In genomic region chr18:48852292-48852691, GRCh38 we compare ENCODE assay signal across 15 cellular contexts.
DNase-seq lines count a peak whose midpoint lies in the region; ATAC-seq lines count a peak whose summit lies in the region.
"Had no signal": no experiment of that assay in that cellular context is flagged by ENCODE, and none has a peak within 500 bp of the region (broad histone marks: within the 10 kb centered on the region; RNA-seq: fewer than 3 reads in every experiment).

No MANE protein-coding gene starts in this region.

- H3K4me3 Mint-ChIP-seq in activated CD4-positive, alpha-beta memory T cell treated with anti-CD3 and anti-CD28 coated beads, Interleukin-2, amount 10 ng/mL, durations not matched to agents 7 days and 5 days = no peak overlapping the region
- H3K4me3 Mint-ChIP-seq: B cell had no signal

- H3K36me3 Mint-ChIP-seq in activated CD4-positive, alpha-beta memory T cell treated with anti-CD3 and anti-CD28 coated beads, Interleukin-2, amount 10 ng/mL, durations not matched to agents 7 days and 5 days (ENCODE audit: low read depth) = no peaks in the 10 kb centered on the region

- no peak overlapping the region for H3K9ac ChIP-seq in subcutaneous abdominal adipose tissue (ENCODE audit: low read length in 5 of 5)

- ATAC-seq in left ventricle myocardium superior (no peak), Right ventricle myocardium inferior (no peak)

- peaks cover 0 to 22% (median 11%) of the 10 kb centered on the region in 5 donors for H3K36me3 ChIP-seq in subcutaneous abdominal adipose tissue (ENCODE audit: control insufficient read depth in 5 of 5, insufficient read depth in 5 of 5, low read length in 5 of 5)
- H3K36me3 ChIP-seq: pancreas, transverse colon had no signal

- DNase-seq in left ventricle myocardium superior = peak; percentile 14
- DNase-seq in Right ventricle myocardium inferior (ENCODE audit: missing footprints) = no peak
- no peak for DNase-seq in activated CD4-positive, alpha-beta memory T cell treated with anti-CD3 and anti-CD28 coated beads, Interleukin-2, amount 10 ng/mL, durations not matched to agents 7 days and 5 days
- DNase-seq in islet precursor cell = peak; percentile 73
- DNase-seq in medulla oblongata (ENCODE audit: extremely low spot score) = no peak
- no peak for DNase-seq in NCI-H524 (lab: John Stamatoyannopoulos, UW)
- DNase-seq: activated CD8-positive, alpha-beta memory T cell treated with anti-CD3 and anti-CD28 coated beads for 24 hours; activated gamma-delta T cell; H7; kidney glomerular epithelial cell; NCI-H226; transverse colon had no signal

- peak overlapping the region; percentile 63 for H3K27ac ChIP-seq in subcutaneous abdominal adipose tissue (ENCODE audit: low read depth, low read length)
- H3K27ac ChIP-seq: pancreas had no signal

- intact Hi-C loops in left ventricle myocardium superior (cut with micrococcal nuclease) (no loop called here), Right ventricle myocardium inferior (cut with DNase I) (loop anchor here (5.0 kb wide), 1 partner anchor 85 kb away; no protein-coding TSS in a partner anchor)

- CTCF ChIA-PET in activated CD4-positive, alpha-beta memory T cell treated with anti-CD3 and anti-CD28 coated beads, Interleukin-2, amount 10 ng/mL, durations not matched to agents 7 days and 5 days (lab: Charles Lee) = interaction anchor here (1.2 kb wide), 1 partner anchor 61 kb away, joined by 3 read pairs; no protein-coding TSS in a partner anchor

- no peak overlapping the region for H3K4me3 ChIP-seq in subcutaneous abdominal adipose tissue (ENCODE audit: low read depth in 1 of 5, low read length in 5 of 5)
- H3K4me3 ChIP-seq: pancreas, transverse colon had no signal

- no peaks in the 10 kb centered on the region for H3K9me3 ChIP-seq in subcutaneous abdominal adipose tissue (ENCODE audit: control insufficient read depth in 5 of 5, low read length in 5 of 5)
- H3K9me3 ChIP-seq: pancreas, transverse colon had no signal

- H3K27me3 ChIP-seq in subcutaneous abdominal adipose tissue (ENCODE audit: control insufficient read depth in 5 of 5, insufficient read depth in 4 of 5, low read length in 5 of 5) = no peaks in the 10 kb centered on the region
- H3K27me3 ChIP-seq: pancreas, transverse colon had no signal

- H3K4me1 Mint-ChIP-seq in activated CD4-positive, alpha-beta memory T cell treated with anti-CD3 and anti-CD28 coated beads, Interleukin-2, amount 10 ng/mL, durations not matched to agents 7 days and 5 days = peaks cover 55% of the 10 kb centered on the region

- H3K4me1 ChIP-seq in subcutaneous abdominal adipose tissue (ENCODE audit: control insufficient read depth in 5 of 5, insufficient read depth in 5 of 5, low read length in 5 of 5) = peaks cover 12 to 51% (median 43%) of the 10 kb centered on the region in 5 donors
- H3K4me1 ChIP-seq: pancreas had no signal

- H3K27ac Mint-ChIP-seq in activated CD4-positive, alpha-beta memory T cell treated with anti-CD3 and anti-CD28 coated beads, Interleukin-2, amount 10 ng/mL, durations not matched to agents 7 days and 5 days = peak overlapping the region; percentile 45
- H3K27ac Mint-ChIP-seq: B cell had no signal

- POLR2A ChIA-PET in activated CD4-positive, alpha-beta memory T cell treated with anti-CD3 and anti-CD28 coated beads, Interleukin-2, amount 10 ng/mL, durations not matched to agents 7 days and 5 days (lab: Charles Lee) = interaction anchor here (1.0 to 2.1 kb wide), 4 partner anchors 10 to 70 kb away, joined by 3 to 7 read pairs (median 6); no protein-coding TSS in a partner anchor

- no peaks in the 10 kb centered on the region for H3K9me3 Mint-ChIP-seq in activated CD4-positive, alpha-beta memory T cell treated with anti-CD3 and anti-CD28 coated beads, Interleukin-2, amount 10 ng/mL, durations not matched to agents 7 days and 5 days

- H3K27me3 Mint-ChIP-seq in activated CD4-positive, alpha-beta memory T cell treated with anti-CD3 and anti-CD28 coated beads, Interleukin-2, amount 10 ng/mL, durations not matched to agents 7 days and 5 days = no peaks in the 10 kb centered on the region
- H3K27me3 Mint-ChIP-seq: B cell had no signal

Comparison
In these comparisons a context has a peak if more than half of its experiments do, and no peak if none do; other contexts are left out.
1. DNase-seq: peak in left ventricle myocardium superior (single experiment) and islet precursor cell (single experiment); none in Right ventricle myocardium inferior (single experiment), activated CD4-positive, alpha-beta memory T cell treated with anti-CD3 and anti-CD28 coated beads, Interleukin-2, amount 10 ng/mL, durations not matched to agents 7 days and 5 days (single experiment), medulla oblongata (single experiment) and NCI-H524 (0 of 2).